13 cellular contexts compared by ENCODE assay signal in genomic region chr16:57013268-57013667, GRCh38. TPM values are rescaled to one million over a fixed set of nuclear protein-coding genes. Genes with fewer than 3 reads are reported as not detected.
DNase-seq lines count a peak whose midpoint lies in the region; ATAC-seq and TF ChIP-seq lines count a peak whose summit lies in the region.
"Had no signal": no experiment of that assay in that cellular context is flagged by ENCODE, and none has a peak within 500 bp of the region (broad histone marks: within the 10 kb centered on the region; RNA-seq: fewer than 3 reads in every experiment).

No MANE protein-coding gene starts in this region.

- H3K4me1 Mint-ChIP-seq in activated T-cell treated with anti-CD3 and anti-CD28 coated beads, Interleukin-2, amount 50 U/mL, for 72 hours (ENCODE audit: low read depth), result peaks cover 94% of the 10 kb centered on the region

- H3K27me3 Mint-ChIP-seq in activated T-cell treated with anti-CD3 and anti-CD28 coated beads, Interleukin-2, amount 50 U/mL, for 72 hours (ENCODE audit: low read depth), result no peaks in the 10 kb centered on the region

- no peaks in the 10 kb centered on the region for H3K9me3 Mint-ChIP-seq in activated T-cell treated with anti-CD3 and anti-CD28 coated beads, Interleukin-2, amount 50 U/mL, for 72 hours

- H3K27me3 ChIP-seq in effector memory CD4-positive, alpha-beta T cell (replicated peaks; ENCODE audit: control insufficient read depth, insufficient read depth, low read length, poor library complexity, severe bottlenecking), result no peaks in the 10 kb centered on the region

- peaks cover 16% of the 10 kb centered on the region for H3K36me3 ChIP-seq in effector memory CD4-positive, alpha-beta T cell (ENCODE audit: control insufficient read depth, insufficient read depth, low read length)

- peak in 1 of 2 donors; percentile 13 for ATAC-seq in activated T-cell treated with anti-CD3 and anti-CD28 coated beads, Interleukin-2, amount 50 U/mL, for 72 hours (replicated peaks in 1 of 2)
- ATAC-seq in HG03095 (IDR thresholded peaks at IDR 0.05; ENCODE audit: unreplicated experiment), result no peak
- ATAC-seq: sciatic nerve had no signal

- H3K4me1 ChIP-seq in effector memory CD4-positive, alpha-beta T cell (ENCODE audit: control insufficient read depth, insufficient read depth, low read length, poor library complexity, severe bottlenecking), result peaks cover 63% of the 10 kb centered on the region

- H3K36me3 Mint-ChIP-seq in activated T-cell treated with anti-CD3 and anti-CD28 coated beads, Interleukin-2, amount 50 U/mL, for 72 hours (ENCODE audit: insufficient read depth in 2 of 2), result peaks cover 15 to 28% of the 10 kb centered on the region in 2 donors

- no peak overlapping the region for H3K4me3 ChIP-seq in effector memory CD4-positive, alpha-beta T cell (ENCODE audit: insufficient read depth, low read depth, low read length, poor library complexity, severe bottlenecking)
- no peak overlapping the region for H3K4me3 ChIP-seq in skin epidermis

- H3K4me3 Mint-ChIP-seq in activated T-cell treated with anti-CD3 and anti-CD28 coated beads, Interleukin-2, amount 50 U/mL, for 72 hours, result peak overlapping the region; percentile 76 to 77

- no peak for DNase-seq in activated T-cell treated with anti-CD3 and anti-CD28 coated beads, Interleukin-2, amount 50 U/mL, for 72 hours
- DNase-seq in activated T-cell treated with anti-CD3 and anti-CD28 coated beads, Interleukin-2, amount 50 U/mL, for 1 hour, result no peak
- DNase-seq in RPMI7951 (ENCODE audit: low read depth) (peak; percentile 64), erythroblast (lab: John Stamatoyannopoulos, UW) (no peak), mesenteric fat pad (ENCODE audit: low spot score) (no peak)
- no peak for DNase-seq in effector memory CD4-positive, alpha-beta T cell
- DNase-seq: activated CD4-positive, alpha-beta T cell treated with anti-CD3 and anti-CD28 coated beads for 4 hours; caudate nucleus; mesendoderm; NCI-H2081 treated with DMSO at 0.1 percent for 48 hours had no signal

- TF ChIP-seq POLR2A in erythroblast (IDR thresholded peaks at IDR 0.05; ENCODE audit: low read length), result no peak

- peak overlapping the region; percentile 95 for H3K27ac Mint-ChIP-seq in activated T-cell treated with anti-CD3 and anti-CD28 coated beads, Interleukin-2, amount 50 U/mL, for 72 hours

- peak overlapping the region; percentile 79 for H3K27ac ChIP-seq in effector memory CD4-positive, alpha-beta T cell (ENCODE audit: insufficient read depth, low read length, poor library complexity, severe bottlenecking)
- H3K27ac ChIP-seq in skin epidermis, result peak overlapping the region in 11 of 21 experiments; percentile 53 to 83 (median 71)

- no peaks in the 10 kb centered on the region for H3K9me3 ChIP-seq in effector memory CD4-positive, alpha-beta T cell (ENCODE audit: control insufficient read depth, low read length)

RNA-seq across cellular contexts. Expression of gene NLRC5, which starts 23.9 kb away (rescaled TPM):
- total RNA-seq in activated T-cell treated with anti-CD3 and anti-CD28 coated beads, Interleukin-2, amount 50 U/mL, for 72 hours, result 100 to 1,000 TPM; 239 to 256 TPM
- total RNA-seq in RPMI7951 (2014; rRNA removed; shearing (Covaris generic)), result 15.0 and 16.1 TPM in 2 replicates
- total RNA-seq in mesenteric fat pad, result 63.9 TPM

RNA-seq across cellular contexts. Expression of gene CETP, which starts 51.5 kb away (rescaled TPM):
- under 1 TPM in 1 of 2 donors, not detected in 1; 0.36 TPM for total RNA-seq in activated T-cell treated with anti-CD3 and anti-CD28 coated beads, Interleukin-2, amount 50 U/mL, for 72 hours
- total RNA-seq in RPMI7951 (2014; rRNA removed; shearing (Covaris generic)), result 3.5 and 4.8 TPM in 2 replicates
- 6.4 TPM for total RNA-seq in mesenteric fat pad
